Comparison of ENCODE assay signal across 34 cellular contexts in the genomic region with DNA sequence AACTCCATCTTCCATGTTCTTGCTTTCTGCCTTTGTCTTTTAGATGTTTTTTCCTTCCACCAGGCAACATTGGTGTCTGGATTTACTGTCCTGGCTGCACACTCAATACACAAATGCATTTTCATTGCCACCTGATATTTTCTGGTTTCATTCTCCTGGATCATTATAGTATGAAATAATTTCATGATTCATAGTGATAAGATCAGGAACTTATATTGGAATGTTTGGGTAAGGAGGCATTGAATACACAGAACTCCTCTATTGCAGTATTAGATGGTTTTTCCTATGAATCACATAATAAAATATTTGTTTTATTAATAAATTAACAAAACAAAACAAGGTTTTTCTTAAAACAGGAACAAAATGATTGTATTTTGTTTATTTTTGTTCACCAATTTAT.
DNase-seq lines count a peak whose midpoint lies in the region; ATAC-seq, FAIRE-seq and TF ChIP-seq lines count a peak whose summit lies in the region.
"Had no signal": no experiment of that assay in that cellular context is flagged by ENCODE, and none has a peak within 500 bp of the region (broad histone marks: within the 10 kb centered on the region; RNA-seq: fewer than 3 reads in every experiment).

No MANE protein-coding gene starts in this region.

- no peak overlapping the region for H2BK12ac ChIP-seq in H1 (ENCODE audit: low read depth, low read length)

- no peak overlapping the region for H4K91ac ChIP-seq in H1 (replicated peaks; ENCODE audit: insufficient read length, low read length)

- POLR2A ChIA-PET in PC-3 (lab: Charles Lee; ENCODE audit: unreplicated experiment), result no interaction called here
- POLR2A ChIA-PET in H1 (lab: Charles Lee; ENCODE audit: partially characterized antibody), result no interaction called here

- BruUV-seq in PC-3 (replicated peaks; lab: Mats Ljungman, UMichigan), result no TSS peak

- CTCF ChIA-PET in PC-3 (lab: Charles Lee) (no interaction called here), H1 (lab: Charles Lee; ENCODE audit: partially characterized antibody) (no interaction called here)

- no peak overlapping the region for H2BK120ac ChIP-seq in H1 (replicated peaks; ENCODE audit: low read depth, low read length)

- H3K4me1 ChIP-seq in PC-3 (ENCODE audit: insufficient read depth, low read length) (peaks cover 55% of the 10 kb centered on the region), RWPE2 (ENCODE audit: insufficient read depth, poor library complexity, severe bottlenecking) (peaks cover 11% of the 10 kb centered on the region), H1 (replicated peaks in 1 of 4; ENCODE audit: control insufficient read depth in 3 of 4, insufficient read depth in 4 of 4, low read length in 3 of 4) (no peaks in the 10 kb centered on the region), skeletal muscle satellite cell (ENCODE audit: control insufficient read depth, insufficient read depth, low read length) (peaks cover 13% of the 10 kb centered on the region), smooth muscle cell (ENCODE audit: low read depth) (no peaks in the 10 kb centered on the region), osteoblast (ENCODE audit: insufficient read depth, low read length) (no peaks in the 10 kb centered on the region)
- H3K4me1 ChIP-seq: A549; BE2C; BLaER1; BLaER1 treated with 17β-estradiol and CSF1 and Interleukin-3, amounts not matched to agents 10 nM and 100 nM; Caco-2 had no signal

- H3K36me3 ChIP-seq in PC-3 (ENCODE audit: low read depth, low read length), result no peaks in the 10 kb centered on the region
- H3K36me3 ChIP-seq in RWPE2 (ENCODE audit: low read depth), result no peaks in the 10 kb centered on the region
- H3K36me3 ChIP-seq in H1 (ENCODE audit: control insufficient read depth in 2 of 4, insufficient read depth in 4 of 4, low read length in 3 of 4), result no peaks in the 10 kb centered on the region
- H3K36me3 ChIP-seq in skeletal muscle satellite cell (ENCODE audit: insufficient read depth, low read length), result no peaks in the 10 kb centered on the region
- no peaks in the 10 kb centered on the region for H3K36me3 ChIP-seq in smooth muscle cell (ENCODE audit: low read depth)
- no peaks in the 10 kb centered on the region for H3K36me3 ChIP-seq in osteoblast (ENCODE audit: insufficient read depth, low read length)
- H3K36me3 ChIP-seq: BE2C; BLaER1; BLaER1 treated with 17β-estradiol and CSF1 and Interleukin-3, amounts not matched to agents 10 nM and 100 nM had no signal

- peak overlapping the region; percentile 3; the same call in 1 of the 2 replicates for H2AFZ ChIP-seq in PC-3 (ENCODE audit: low read length)
- 0 out of 2 replicates have a peak overlapping the region, but pooled peaks have one; percentile 10 for H2AFZ ChIP-seq in H1 (ENCODE audit: low read length)
- no peak overlapping the region for H2AFZ ChIP-seq in smooth muscle cell (ENCODE audit: low read depth)
- no peak overlapping the region for H2AFZ ChIP-seq in osteoblast (ENCODE audit: low read length)

- no peak overlapping the region for H2BK5ac ChIP-seq in H1 (ENCODE audit: low read depth, low read length)

- DNase-seq in PC-3, result peak; percentile 81
- no peak for DNase-seq in RWPE2 (ENCODE audit: low spot score)
- no peak for DNase-seq in H1 (ENCODE audit: low read depth in 1 of 2, low spot score in 2 of 2)
- no peak for DNase-seq in T-helper 1 cell
- DNase-seq in smooth muscle cell (lab: John Stamatoyannopoulos, UW; ENCODE audit: unreplicated experiment), result no peak
- DNase-seq in osteoblast (ENCODE audit: insufficient read length, low spot score, missing footprints), result no peak
- no peak for DNase-seq in NOMO-1 treated with DMSO at 0.1 percent for 48 hours (lab: John Stamatoyannopoulos, UW; ENCODE audit: unreplicated experiment)
- DNase-seq: 8988T; ACHN; AML-193; BE2C; C1 segment of cervical spinal cord; Caco-2; Calu3; CD4-positive, alpha-beta memory T cell; CD4-positive, alpha-beta T cell; CD4-positive, CD25-positive, alpha-beta regulatory T cell; CD8-positive, alpha-beta memory T cell; CD8-positive, alpha-beta T cell; COR-L47; DMS 273 treated with DMSO at 0.1 percent for 48 hours; DMS153; DMS53; DMS79; DMS79 treated with DMSO at 0.1 percent for 48 hours; DND-41; EL had no signal

- H2BK20ac ChIP-seq in H1 (ENCODE audit: low read length), result no peak overlapping the region

- peak overlapping the region; percentile 71 for H3K4me2 ChIP-seq in PC-3 (ENCODE audit: low read length)
- no peak overlapping the region for H3K4me2 ChIP-seq in H1 (ENCODE audit: insufficient read depth in 1 of 2, low read depth in 2 of 2, low read length in 2 of 2)
- H3K4me2 ChIP-seq in skeletal muscle satellite cell (ENCODE audit: low read length), result peak overlapping the region; percentile 22
- H3K4me2 ChIP-seq in smooth muscle cell, result no peak overlapping the region
- H3K4me2 ChIP-seq in osteoblast (ENCODE audit: insufficient read depth, low read length), result no peak overlapping the region
- H3K4me2 ChIP-seq: A549; BLaER1; BLaER1 treated with 17β-estradiol and CSF1 and Interleukin-3, amounts not matched to agents 10 nM and 100 nM had no signal

- ATAC-seq in PC-3 (peak; percentile 93), RWPE2 (ENCODE audit: low read depth) (peak; percentile 48; the same call in 1 of the 3 replicates)
- ATAC-seq: A549; CD8-positive, alpha-beta T cell had no signal

- H4K20me1 ChIP-seq in PC-3 (ENCODE audit: low read length) (no peaks in the 10 kb centered on the region), H1 (replicated peaks in 1 of 2; ENCODE audit: control insufficient read depth in 1 of 2, insufficient read depth in 2 of 2, low read length in 2 of 2) (no peaks in the 10 kb centered on the region), smooth muscle cell (ENCODE audit: low read depth) (no peaks in the 10 kb centered on the region), osteoblast (ENCODE audit: insufficient read depth, low read length) (no peaks in the 10 kb centered on the region)
- H4K20me1 ChIP-seq: BLaER1; BLaER1 treated with 17β-estradiol and CSF1 and Interleukin-3, amounts not matched to agents 10 nM and 100 nM had no signal

- intact Hi-C loops in PC-3 (cut with micrococcal nuclease), result loop anchor here (5.0 kb wide), 1 partner anchor 61 kb away; no protein-coding TSS in a partner anchor

- no peak overlapping the region for H3K14ac ChIP-seq in H1 (ENCODE audit: insufficient read length)

- TF ChIP-seq EP300 in H1 (IDR thresholded peaks at IDR 0.05; ENCODE audit: borderline replicate concordance in 1 of 2, low read depth in 2 of 2, low read length in 2 of 2), result no peak

- no peak overlapping the region for H3K23ac ChIP-seq in H1 (ENCODE audit: insufficient read length)

- H3K56ac ChIP-seq in H1 (replicated peaks; ENCODE audit: insufficient read length, low read depth, low read length), result no peak overlapping the region

- H3K27me3 ChIP-seq in PC-3 (ENCODE audit: low read length), result no peaks in the 10 kb centered on the region
- no peaks in the 10 kb centered on the region for H3K27me3 ChIP-seq in RWPE2 (ENCODE audit: insufficient read depth, poor library complexity, severe bottlenecking)
- no peaks in the 10 kb centered on the region for H3K27me3 ChIP-seq in H1 (replicated peaks in 1 of 4; ENCODE audit: control insufficient read depth in 3 of 4, extremely low read depth in 1 of 4, insufficient read depth in 3 of 4, low read length in 3 of 4)
- no peaks in the 10 kb centered on the region for H3K27me3 ChIP-seq in skeletal muscle satellite cell (ENCODE audit: control insufficient read depth, insufficient read depth, low read length)
- no peaks in the 10 kb centered on the region for H3K27me3 ChIP-seq in smooth muscle cell (ENCODE audit: low read depth)
- H3K27me3 ChIP-seq in osteoblast (ENCODE audit: insufficient read depth, low read length), result no peaks in the 10 kb centered on the region
- H3K27me3 ChIP-seq: BE2C; BLaER1; BLaER1 treated with 17β-estradiol and CSF1 and Interleukin-3, amounts not matched to agents 10 nM and 100 nM had no signal

- no peak overlapping the region for H4K8ac ChIP-seq in H1 (ENCODE audit: extremely low read depth, insufficient read depth, low read length)

- H3K4me3 ChIP-seq in PC-3 (ENCODE audit: low read length), result no peak overlapping the region
- H3K4me3 ChIP-seq in RWPE2 (ENCODE audit: severe bottlenecking), result no peak overlapping the region
- no peak overlapping the region for H3K4me3 ChIP-seq in H1 (ENCODE audit: extremely low read depth in 1 of 4, insufficient read depth in 2 of 4, low read depth in 3 of 4, low read length in 4 of 4)
- H3K4me3 ChIP-seq in skeletal muscle satellite cell (ENCODE audit: low read length), result no peak overlapping the region
- no peak overlapping the region for H3K4me3 ChIP-seq in smooth muscle cell
- H3K4me3 ChIP-seq in osteoblast (ENCODE audit: insufficient read depth, low read length), result no peak overlapping the region
- H3K4me3 ChIP-seq: A549; BLaER1; BLaER1 treated with 17β-estradiol and CSF1 and Interleukin-3, amounts not matched to agents 10 nM and 100 nM had no signal

- H3K23me2 ChIP-seq in H1 (ENCODE audit: low read depth, low read length), result no peaks in the 10 kb centered on the region

- H3K27ac ChIP-seq in PC-3 (ENCODE audit: low read length) (peak overlapping the region; percentile 67), RWPE2 (ENCODE audit: poor library complexity, severe bottlenecking) (no peak overlapping the region), H1 (ENCODE audit: low read depth, low read length) (no peak overlapping the region), smooth muscle cell (ENCODE audit: low read depth) (no peak overlapping the region), osteoblast (ENCODE audit: low read depth, low read length) (no peak overlapping the region)
- H3K27ac ChIP-seq: 22Rv1; A549; BLaER1; BLaER1 treated with 17β-estradiol and CSF1 and Interleukin-3, amounts not matched to agents 10 nM and 100 nM; C4-2B had no signal

- H2BK15ac ChIP-seq in H1 (ENCODE audit: low read length), result no peak overlapping the region

- no peak overlapping the region for H3K9ac ChIP-seq in PC-3 (ENCODE audit: low read length)
- no peak overlapping the region for H3K9ac ChIP-seq in H1 (replicated peaks in 1 of 4; ENCODE audit: extremely low read depth in 1 of 4, low read depth in 3 of 4, low read length in 3 of 4)
- H3K9ac ChIP-seq in skeletal muscle satellite cell (ENCODE audit: low read depth, low read length), result no peak overlapping the region
- no peak overlapping the region for H3K9ac ChIP-seq in smooth muscle cell (ENCODE audit: low read depth)
- H3K9ac ChIP-seq: BLaER1; BLaER1 treated with 17β-estradiol and CSF1 and Interleukin-3, amounts not matched to agents 10 nM and 100 nM had no signal

- no peak for TF ChIP-seq RAD21 in H1 (IDR thresholded peaks at IDR 0.05 in 1 of 2, conservative IDR thresholded peaks at IDR 0.05 in 1 of 2; ENCODE audit: low read depth in 2 of 2, low read length in 2 of 2)

- no peak overlapping the region for H3K18ac ChIP-seq in H1 (ENCODE audit: extremely low read depth, low read length)

- H3K79me2 ChIP-seq in PC-3 (ENCODE audit: low read length) (no peaks in the 10 kb centered on the region), H1 (ENCODE audit: control insufficient read depth in 1 of 2, insufficient read depth in 2 of 2, low read length in 2 of 2) (no peaks in the 10 kb centered on the region), smooth muscle cell (ENCODE audit: low read depth) (no peaks in the 10 kb centered on the region), osteoblast (ENCODE audit: insufficient read depth, low read length) (no peaks in the 10 kb centered on the region)

- no peaks in the 10 kb centered on the region for H3K9me2 ChIP-seq in PC-3 (replicated peaks; ENCODE audit: low read length)

- TF ChIP-seq POLR2A in H1 (IDR thresholded peaks at IDR 0.05; ENCODE audit: control extremely low read depth in 1 of 2, low read depth in 2 of 2, low read length in 2 of 2), result no peak

- no peaks in the 10 kb centered on the region for H3K79me1 ChIP-seq in H1 (ENCODE audit: low read depth, low read length)

- H3K4ac ChIP-seq in H1 (replicated peaks; ENCODE audit: insufficient read length, low read depth, low read length), result no peak overlapping the region

- no peak overlapping the region for H4K5ac ChIP-seq in H1 (ENCODE audit: insufficient read length, low read depth, low read length)

- H3K9me3 ChIP-seq in PC-3 (ENCODE audit: low read length), result no peaks in the 10 kb centered on the region
- no peaks in the 10 kb centered on the region for H3K9me3 ChIP-seq in RWPE2 (ENCODE audit: severe bottlenecking)
- no peaks in the 10 kb centered on the region for H3K9me3 ChIP-seq in H1 (ENCODE audit: insufficient read depth in 2 of 2, low read depth in 1 of 2, low read length in 1 of 2)
- no peaks in the 10 kb centered on the region for H3K9me3 ChIP-seq in skeletal muscle satellite cell (replicated peaks; ENCODE audit: low read length)
- no peaks in the 10 kb centered on the region for H3K9me3 ChIP-seq in smooth muscle cell (replicated peaks; ENCODE audit: low read depth)
- H3K9me3 ChIP-seq in osteoblast (ENCODE audit: low read depth, low read length), result no peaks in the 10 kb centered on the region
- H3K9me3 ChIP-seq: A549, BE2C, BLaER1, Caco-2 had no signal

- H2AK5ac ChIP-seq in H1 (ENCODE audit: low read depth, low read length), result no peak overlapping the region

- no peak for FAIRE-seq in H1 (lab: Jason Lieb, UNC)
- FAIRE-seq: A549, D721Med had no signal

- TF ChIP-seq CTCF in PC-3 (conservative IDR thresholded peaks at IDR 0.05; ENCODE audit: low read depth, low read length), result no peak
- no peak for TF ChIP-seq CTCF in RWPE2 (IDR thresholded peaks at IDR 0.05; ENCODE audit: poor library complexity, severe bottlenecking)
- TF ChIP-seq CTCF in H1 (IDR thresholded peaks at IDR 0.05; ENCODE audit: control extremely low read depth in 1 of 3, insufficient read depth in 1 of 3, low read depth in 1 of 3, low read length in 3 of 3), result no peak
- TF ChIP-seq CTCF in smooth muscle cell (IDR thresholded peaks at IDR 0.05; ENCODE audit: borderline replicate concordance, insufficient read depth, poor library complexity, severe bottlenecking), result no peak
- no peak for TF ChIP-seq CTCF in osteoblast (IDR thresholded peaks at IDR 0.05; ENCODE audit: extremely low read depth, low read depth, low read length)

- H3F3A ChIP-seq in PC-3 (ENCODE audit: low read length, unreplicated experiment), result peaks cover 4% of the 10 kb centered on the region
- H3F3A ChIP-seq in smooth muscle cell (ENCODE audit: low read depth), result no peaks in the 10 kb centered on the region

Comparison
In these comparisons a context has a peak if more than half of its experiments do, and no peak if none do; other contexts are left out.
1. H2AFZ ChIP-seq: peak in PC-3 (single experiment) and H1 (single experiment); none in smooth muscle cell (single experiment) and osteoblast (single experiment).
2. H3K4me2 ChIP-seq: peak in PC-3 (single experiment) and skeletal muscle satellite cell (single experiment); none in H1 (0 of 2), smooth muscle cell (single experiment) and osteoblast (single experiment).